ENCODE assay signal across 23 cellular contexts in genomic region chr15:48796521-48796920, GRCh38. TPM values are rescaled to one million over a fixed set of nuclear protein-coding genes. Genes with fewer than 3 reads are reported as not detected.
DNase-seq lines count a peak whose midpoint lies in the region; ATAC-seq, FAIRE-seq and TF ChIP-seq lines count a peak whose summit lies in the region.
"Had no signal": no experiment of that assay in that cellular context is flagged by ENCODE, and none has a peak within 500 bp of the region (broad histone marks: within the 10 kb centered on the region; RNA-seq: fewer than 3 reads in every experiment).

No MANE protein-coding gene starts in this region.

- no peak for TF ChIP-seq CTCF in A549 (IDR thresholded peaks at IDR 0.05)
- no peak for TF ChIP-seq CTCF in astrocyte (IDR thresholded peaks at IDR 0.05; ENCODE audit: insufficient read depth, low read depth, low read length)
- no peak for TF ChIP-seq CTCF in natural killer cell (IDR thresholded peaks at IDR 0.05)
- TF ChIP-seq CTCF in suprapubic skin (IDR thresholded peaks at IDR 0.05): no peak
- no peak for TF ChIP-seq CTCF in omental fat pad (IDR thresholded peaks at IDR 0.05)

- peak overlapping the region; percentile 4; the same call in 1 of the 3 replicates for H3K4me2 ChIP-seq in A549
- peak overlapping the region; percentile 2 for H3K4me2 ChIP-seq in astrocyte (ENCODE audit: low read length)

- H3K9ac ChIP-seq in astrocyte (ENCODE audit: low read length): peak overlapping the region; percentile 3

- no peak overlapping the region for H3K27ac ChIP-seq in A549
- no peak overlapping the region for H3K27ac ChIP-seq in astrocyte (ENCODE audit: low read depth, low read length)
- H3K27ac ChIP-seq in suprapubic skin: no peak overlapping the region
- H3K27ac ChIP-seq: gastrocnemius medialis, pancreas, tibial nerve had no signal

- no peak overlapping the region for H3K4me3 ChIP-seq in A549
- no peak overlapping the region for H3K4me3 ChIP-seq in astrocyte (ENCODE audit: insufficient read depth, low read depth, low read length)
- H3K4me3 ChIP-seq in suprapubic skin: no peak overlapping the region
- H3K4me3 ChIP-seq: lung, pancreas, tibial nerve had no signal

- H3K36me3 ChIP-seq in astrocyte (ENCODE audit: insufficient read depth, low read length): no peaks in the 10 kb centered on the region
- no peaks in the 10 kb centered on the region for H3K36me3 ChIP-seq in suprapubic skin
- H3K36me3 ChIP-seq: gastrocnemius medialis, pancreas had no signal

- FAIRE-seq in A549 (lab: Jason Lieb, UNC) (no peak), astrocyte (lab: Jason Lieb, UNC) (peak; percentile 70)
- FAIRE-seq: H1, pancreas had no signal

- no peak for TF ChIP-seq EP300 in A549 (IDR thresholded peaks at IDR 0.05)
- no peak for TF ChIP-seq EP300 in suprapubic skin (IDR thresholded peaks at IDR 0.05)

- intact Hi-C loops in natural killer cell (cut with micrococcal nuclease): no loop called here

- H3K4me3 Mint-ChIP-seq in astrocyte (ENCODE audit: unreplicated experiment) (no peak overlapping the region), natural killer cell (peak overlapping the region; percentile 15)
- H3K4me3 Mint-ChIP-seq: stimulated activated memory B cell treated with anti-CD40 and anti-IgM and Interleukin-4, amounts not matched to agents 10 μg/mL and 1 μg/mL and 100 μg/mL, for 72 hours had no signal

- 88% methylated on average over 3 of the region's 3 CpGs for WGBS in A549 (ENCODE audit: missing lambda C conversion rate)
- 92% methylated on average over 3 of the region's 3 CpGs for WGBS in suprapubic skin

- peaks cover 15% of the 10 kb centered on the region for H3K79me2 ChIP-seq in astrocyte (ENCODE audit: insufficient read depth, low read length)

- H3K27me3 Mint-ChIP-seq in astrocyte (ENCODE audit: low read depth, unreplicated experiment) (no peaks in the 10 kb centered on the region), natural killer cell (ENCODE audit: low read depth in 2 of 2) (no peaks in the 10 kb centered on the region)
- H3K27me3 Mint-ChIP-seq: CD4-positive, alpha-beta memory T cell; stimulated activated memory B cell treated with anti-CD40 and anti-IgM and Interleukin-4, amounts not matched to agents 10 μg/mL and 1 μg/mL and 100 μg/mL, for 72 hours had no signal

- H3K4me1 Mint-ChIP-seq in astrocyte (ENCODE audit: low read depth, unreplicated experiment) (peaks cover 10% of the 10 kb centered on the region), natural killer cell (peaks cover 29 to 32% of the 10 kb centered on the region in 2 donors)

- TF ChIP-seq POLR2A in A549 (IDR thresholded peaks at IDR 0.05; ENCODE audit: low read length) (no peak), suprapubic skin (IDR thresholded peaks at IDR 0.05) (no peak)

- CTCF ChIA-PET in A549 (lab: Yijun Ruan, JAX): no interaction called here

- H3K27ac Mint-ChIP-seq in astrocyte (ENCODE audit: unreplicated experiment) (no peak overlapping the region), natural killer cell (peak overlapping the region; percentile 74 to 82)
- H3K27ac Mint-ChIP-seq: stimulated activated memory B cell treated with anti-CD40 and anti-IgM and Interleukin-4, amounts not matched to agents 10 μg/mL and 1 μg/mL and 100 μg/mL, for 72 hours had no signal

- no peak overlapping the region for H2AFZ ChIP-seq in astrocyte (ENCODE audit: low read depth, low read length)

- H4K20me1 ChIP-seq in astrocyte (ENCODE audit: insufficient read depth, low read length): no peaks in the 10 kb centered on the region

- no peak for TF ChIP-seq RAD21 in A549 (conservative IDR thresholded peaks at IDR 0.05 in 1 of 2, IDR thresholded peaks at IDR 0.05 in 1 of 2)

- H3K4me1 ChIP-seq in A549 (peaks cover 28% of the 10 kb centered on the region), astrocyte (ENCODE audit: insufficient read depth, low read length) (peaks cover 8% of the 10 kb centered on the region), suprapubic skin (no peaks in the 10 kb centered on the region)
- H3K4me1 ChIP-seq: gastrocnemius medialis had no signal

- no peaks in the 10 kb centered on the region for H3K9me3 ChIP-seq in A549
- no peaks in the 10 kb centered on the region for H3K9me3 ChIP-seq in astrocyte (ENCODE audit: insufficient read depth, low read depth, low read length)
- no peaks in the 10 kb centered on the region for H3K9me3 ChIP-seq in suprapubic skin
- H3K9me3 ChIP-seq: gastrocnemius medialis, pancreas, tibial nerve had no signal

- POLR2A ChIA-PET in A549 (lab: Yijun Ruan, JAX): no interaction called here

- H3K9me3 Mint-ChIP-seq in astrocyte (ENCODE audit: unreplicated experiment): no peaks in the 10 kb centered on the region
- H3K9me3 Mint-ChIP-seq in natural killer cell: no peaks in the 10 kb centered on the region
- H3K9me3 Mint-ChIP-seq: CD4-positive, alpha-beta memory T cell; stimulated activated memory B cell treated with anti-CD40 and anti-IgM and Interleukin-4, amounts not matched to agents 10 μg/mL and 1 μg/mL and 100 μg/mL, for 72 hours had no signal

- ATAC-seq in A549 (no peak), GM19397 (IDR thresholded peaks at IDR 0.05; ENCODE audit: unreplicated experiment) (peak; percentile 11), natural killer cell (no peak), omental fat pad (ENCODE audit: low FRiP score) (no peak)
- ATAC-seq: gastrocnemius medialis; sciatic nerve; stimulated activated memory B cell treated with anti-CD40 and anti-IgM and Interleukin-4, amounts not matched to agents 10 μg/mL and 1 μg/mL and 100 μg/mL, for 72 hours had no signal

- H3K27me3 ChIP-seq in astrocyte (ENCODE audit: insufficient read depth, low read length): no peaks in the 10 kb centered on the region
- no peaks in the 10 kb centered on the region for H3K27me3 ChIP-seq in suprapubic skin
- H3K27me3 ChIP-seq: gastrocnemius medialis, pancreas, tibial nerve had no signal

- no peak for DNase-seq in A549 (ENCODE audit: low read depth in 1 of 2, low spot score in 1 of 2)
- no peak for DNase-seq in astrocyte (ENCODE audit: low read depth)
- DNase-seq in natural killer cell: no peak
- no peak for DNase-seq in NCI-H1105 (lab: John Stamatoyannopoulos, UW)
- DNase-seq in suprapubic skin (ENCODE audit: low spot score in 2 of 2): no peak
- DNase-seq in omental fat pad (ENCODE audit: low spot score): no peak
- DNase-seq: activated effector memory CD4-positive, alpha-beta T cell treated with Interleukin-2 at 50 U/mL for 16 hours; CD4-positive, alpha-beta memory T cell; DMS153; gastrocnemius medialis; GDM1; KBM-7; NCI-H1694; NCI-H226; NCI-H774; pancreas; T1000 had no signal

- H3K36me3 Mint-ChIP-seq in astrocyte (ENCODE audit: low read depth, unreplicated experiment) (no peaks in the 10 kb centered on the region), natural killer cell (no peaks in the 10 kb centered on the region)

TF ChIP-seq in A549, 52 proteins besides CTCF, POLR2A, EP300 and RAD21:
- TF ChIP-seq CEBPB (IDR thresholded peaks at IDR 0.05) (no peak), FOXS1 (CRISPR knock-in tag; IDR thresholded peaks at IDR 0.05) (no peak), TP53 (CRISPR knock-in tag; IDR thresholded peaks at IDR 0.05) (no peak), CHD2 (IDR thresholded peaks at IDR 0.05; ENCODE audit: low read length, partially characterized antibody) (no peak), BHLHE40 (IDR thresholded peaks at IDR 0.05; ENCODE audit: low read depth, low read length) (no peak), ATOH8 (CRISPR knock-in tag; IDR thresholded peaks at IDR 0.05; ENCODE audit: low read depth) (no peak), HEYL (CRISPR knock-in tag; IDR thresholded peaks at IDR 0.05) (no peak), MAZ (IDR thresholded peaks at IDR 0.05; ENCODE audit: borderline replicate concordance, low read depth, low read length) (no peak), MAX (IDR thresholded peaks at IDR 0.05) (no peak), FOSL2 (IDR thresholded peaks at IDR 0.05) (no peak), FOSL2 (CRISPR knock-in tag; IDR thresholded peaks at IDR 0.05) (no peak), HDAC2 (IDR thresholded peaks at IDR 0.05) (no peak), TFCP2L1 (CRISPR knock-in tag; IDR thresholded peaks at IDR 0.05) (no peak), EHMT2 (IDR thresholded peaks at IDR 0.05; ENCODE audit: low read depth) (no peak)

RNA-seq across cellular contexts. Expression of gene CEP152, which starts 14.3 kb away (rescaled TPM):
- polyA plus RNA-seq in A549 (2011; rRNA removed): 3.9 and 4.5 TPM in 2 replicates
- 0.71 and 0.83 TPM in 2 replicates for polyA plus RNA-seq in A549 (2012; cell fraction: cytosol; rRNA removed)
- polyA plus RNA-seq in A549 (2012; cell fraction: nucleus; rRNA removed): 1.3 and 1.4 TPM in 2 replicates
- polyA plus RNA-seq in A549 (2017; fragmentation: RNase III; extraction: RNeasy Plus Mini Kit Qiagen cat#74134 plus additional on column Dnase treatment): 4.3 to 9.5 TPM (median 8.2 TPM) in 3 replicates
- 11.2 and 22.2 TPM in 2 replicates for polyA minus RNA-seq in A549 (2011; rRNA and poly(A)+ RNA removed)
- 4.2 and 6.4 TPM in 2 replicates for total RNA-seq in astrocyte
- 10 to 100 TPM in 1 of 3 donors, 1 to 10 TPM in 2; 7.2 to 11.4 (median 9.2) TPM for total RNA-seq in natural killer cell
- total RNA-seq in suprapubic skin: 1 to 10 TPM; 4.0 to 7.1 (median 6.3) TPM
- total RNA-seq in omental fat pad: 10 to 100 TPM in 1 of 4 donors, 1 to 10 TPM in 3; 2.6 to 10.4 (median 5.1) TPM
